Comparison of ENCODE assay signal across 8 cellular contexts in the genomic region with DNA sequence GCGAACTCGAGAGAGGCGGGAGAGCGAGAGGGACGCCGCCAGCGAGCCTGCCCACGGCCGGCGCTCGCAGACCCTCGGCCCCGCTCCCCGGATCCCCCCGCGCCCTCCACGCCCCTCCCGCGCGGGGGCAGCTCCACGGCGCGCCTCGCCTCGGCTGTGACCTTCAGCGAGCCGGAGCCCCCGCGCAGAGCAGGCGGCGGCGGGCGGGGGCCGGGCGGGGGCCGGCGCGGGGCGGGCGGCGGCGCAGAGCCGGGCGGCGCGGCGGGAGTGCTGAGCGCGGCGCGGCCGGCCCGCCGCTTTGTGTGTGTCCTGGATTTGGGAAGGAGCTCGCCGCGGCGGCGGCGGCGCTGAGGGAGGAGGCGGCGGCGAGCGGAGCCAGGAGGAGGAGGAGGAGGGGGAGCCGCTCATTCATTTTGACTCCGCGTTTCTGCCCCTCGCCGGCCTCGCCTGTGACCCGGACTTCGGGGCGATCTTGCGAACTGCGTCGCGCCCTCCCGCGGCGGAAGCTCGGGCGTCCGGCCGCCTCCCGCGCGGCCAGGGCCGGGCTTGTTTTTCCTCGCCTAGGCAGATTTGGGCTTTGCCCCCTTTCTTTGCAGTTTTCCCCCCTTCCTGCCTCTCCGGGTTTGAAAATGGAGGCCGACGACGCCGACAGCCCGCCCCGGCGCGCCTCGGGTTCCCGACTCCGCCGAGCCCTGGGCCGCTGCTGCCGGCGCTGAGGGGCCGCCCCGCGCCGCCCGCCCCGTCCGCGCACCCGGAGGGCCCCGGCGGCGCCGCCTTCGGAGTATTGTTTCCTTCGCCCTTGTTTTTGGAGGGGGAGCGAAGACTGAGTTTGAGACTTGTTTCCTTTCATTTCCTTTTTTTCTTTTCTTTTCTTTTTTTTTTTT. TPM values are rescaled to one million over a fixed set of nuclear protein-coding genes. Genes with fewer than 3 reads are reported as not detected.
DNase-seq lines count a peak whose midpoint lies in the region; ATAC-seq and TF ChIP-seq lines count a peak whose summit lies in the region.

No MANE protein-coding gene starts in this region.

- H3K4me3 ChIP-seq in lung: peak overlapping the region; percentile 94

- peaks cover 0 to 9% (median 0%) of the 10 kb centered on the region in 3 donors for H3K9me3 Mint-ChIP-seq in IgD-negative memory B cell
- no peaks in the 10 kb centered on the region for H3K9me3 Mint-ChIP-seq in stimulated activated naive B cell treated with anti-CD40 and anti-IgM and Interleukin-4, amounts not matched to agents 10 μg/mL and 1 μg/mL and 100 μg/mL, for 72 hours

- peak; percentile 22 for ATAC-seq in GM21529 (IDR thresholded peaks at IDR 0.05; ENCODE audit: unreplicated experiment)
- ATAC-seq in lung (ENCODE audit: insufficient read depth, low FRiP score): no peak
- ATAC-seq in stimulated activated naive B cell treated with anti-CD40 and anti-IgM and Interleukin-4, amounts not matched to agents 10 μg/mL and 1 μg/mL and 100 μg/mL, for 72 hours (replicated peaks): peak; percentile 21 to 30

- H3K27me3 Mint-ChIP-seq in IgD-negative memory B cell: peaks cover 21% of the 10 kb centered on the region
- H3K27me3 Mint-ChIP-seq in stimulated activated naive B cell treated with anti-CD40 and anti-IgM and Interleukin-4, amounts not matched to agents 10 μg/mL and 1 μg/mL and 100 μg/mL, for 72 hours: peaks cover 23 to 37% of the 10 kb centered on the region in 2 donors

- H3K27ac Mint-ChIP-seq in IgD-negative memory B cell: peak overlapping the region in 2 of 3 donors; percentile 76 to 91
- H3K27ac Mint-ChIP-seq in stimulated activated naive B cell treated with anti-CD40 and anti-IgM and Interleukin-4, amounts not matched to agents 10 μg/mL and 1 μg/mL and 100 μg/mL, for 72 hours: peak overlapping the region; percentile 96

- DNase-seq in ELF-1 (ENCODE audit: low read depth, low spot score): peak; percentile 68
- DNase-seq in activated CD4-positive, alpha-beta T cell treated with anti-CD3 and anti-CD28 coated beads for 4 hours: peak; percentile 26 to 30
- peak; percentile 84 for DNase-seq in ecto neural progenitor cell (ENCODE audit: low spot score)
- DNase-seq in lung (ENCODE audit: low spot score): peak; percentile 46
- peak; percentile 23 for DNase-seq in stimulated activated naive B cell treated with anti-CD40 and anti-IgM and Interleukin-4, amounts not matched to agents 10 μg/mL and 1 μg/mL and 100 μg/mL, for 72 hours
- DNase-seq in iPS-NIHi7 (ENCODE audit: extremely low spot score): no peak

- no peaks in the 10 kb centered on the region for H3K36me3 ChIP-seq in lung (ENCODE audit: control insufficient read depth in 2 of 2, insufficient read depth in 2 of 2, low read length in 2 of 2)

- H3K4me1 ChIP-seq in lung (ENCODE audit: control insufficient read depth in 2 of 2, insufficient read depth in 2 of 2, low read length in 2 of 2): no peaks in the 10 kb centered on the region

- peaks cover 0 to 2% of the 10 kb centered on the region in 2 donors for H3K9me3 ChIP-seq in lung (ENCODE audit: control insufficient read depth in 2 of 2, insufficient read depth in 1 of 2, low read length in 1 of 2)

- H3K4me3 Mint-ChIP-seq in IgD-negative memory B cell: peak overlapping the region; percentile 83 to 95 (median 90)
- H3K4me3 Mint-ChIP-seq in stimulated activated naive B cell treated with anti-CD40 and anti-IgM and Interleukin-4, amounts not matched to agents 10 μg/mL and 1 μg/mL and 100 μg/mL, for 72 hours: peak overlapping the region; percentile 88 to 92

- H3K4me1 Mint-ChIP-seq in IgD-negative memory B cell: peaks cover 9 to 17% (median 17%) of the 10 kb centered on the region in 3 donors
- H3K4me1 Mint-ChIP-seq in stimulated activated naive B cell treated with anti-CD40 and anti-IgM and Interleukin-4, amounts not matched to agents 10 μg/mL and 1 μg/mL and 100 μg/mL, for 72 hours: peaks cover 14 to 30% of the 10 kb centered on the region in 2 donors

- H3K27me3 ChIP-seq in lung (ENCODE audit: control insufficient read depth, insufficient read depth): no peaks in the 10 kb centered on the region

- 0 to 1% methylated on average over 78 to 122 of the region's 122 CpGs for WGBS in lung, 2 donors

- no peaks in the 10 kb centered on the region for H3K36me3 Mint-ChIP-seq in IgD-negative memory B cell
- peaks cover 0 to 6% of the 10 kb centered on the region in 2 donors for H3K36me3 Mint-ChIP-seq in stimulated activated naive B cell treated with anti-CD40 and anti-IgM and Interleukin-4, amounts not matched to agents 10 μg/mL and 1 μg/mL and 100 μg/mL, for 72 hours

- H3K27ac ChIP-seq in lung (ENCODE audit: low read depth in 1 of 2, low read length in 1 of 2): peak overlapping the region; percentile 96 to 98

- TF ChIP-seq CTCF in lung (IDR thresholded peaks at IDR 0.05; ENCODE audit: control extremely low read depth, extremely low read depth): no peak

RNA-seq across cellular contexts. Expression of gene IGF1R, which starts 0.6 kb away (rescaled TPM):
- polyA plus RNA-seq in IgD-negative memory B cell: 1.8 TPM
- total RNA-seq in lung: 100 to 1,000 TPM in 1 of 2 donors, 10 to 100 TPM in 1; 48.3 to 154 TPM
- polyA plus RNA-seq in lung: 1 to 10 TPM; 5.9 to 7.0 TPM
